ENCODE assay signal across 1 cellular context in the genomic region with DNA sequence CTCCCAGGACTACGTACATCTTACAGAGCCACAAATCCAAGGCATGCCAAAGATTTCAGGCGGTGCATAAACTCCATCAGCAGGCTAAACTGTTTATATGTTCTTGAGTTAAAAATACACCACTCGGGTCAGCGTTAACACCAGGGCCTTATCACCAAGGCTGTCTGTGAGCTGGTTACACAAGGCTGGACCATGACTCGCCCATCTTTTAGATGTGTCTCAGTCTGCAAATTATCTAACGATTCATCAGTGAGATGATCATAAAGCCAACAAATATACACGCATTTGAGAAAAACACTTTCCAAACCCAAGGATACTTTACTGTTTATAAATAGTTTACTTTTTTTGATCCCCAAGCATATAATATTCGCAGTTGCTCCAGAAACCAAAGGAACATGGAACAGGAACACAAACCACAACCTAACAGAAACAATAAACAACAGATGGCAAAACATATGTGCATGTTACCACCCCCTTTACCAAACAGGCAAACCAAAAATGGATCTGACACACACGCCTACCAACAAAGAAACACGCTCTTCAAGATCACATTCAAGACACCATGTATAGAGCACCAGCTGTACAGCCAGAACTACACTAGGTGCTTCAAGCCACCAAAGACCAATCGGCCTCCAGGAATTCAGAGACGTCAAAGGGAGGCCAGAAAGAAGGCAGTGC.
TF ChIP-seq lines count a peak whose summit lies in the region.

No MANE protein-coding gene starts in this region.

TF ChIP-seq in H1, 55 proteins besides CTCF, POLR2A, EP300 and RAD21 (continued from another document):
- TF ChIP-seq, protein P1, sequence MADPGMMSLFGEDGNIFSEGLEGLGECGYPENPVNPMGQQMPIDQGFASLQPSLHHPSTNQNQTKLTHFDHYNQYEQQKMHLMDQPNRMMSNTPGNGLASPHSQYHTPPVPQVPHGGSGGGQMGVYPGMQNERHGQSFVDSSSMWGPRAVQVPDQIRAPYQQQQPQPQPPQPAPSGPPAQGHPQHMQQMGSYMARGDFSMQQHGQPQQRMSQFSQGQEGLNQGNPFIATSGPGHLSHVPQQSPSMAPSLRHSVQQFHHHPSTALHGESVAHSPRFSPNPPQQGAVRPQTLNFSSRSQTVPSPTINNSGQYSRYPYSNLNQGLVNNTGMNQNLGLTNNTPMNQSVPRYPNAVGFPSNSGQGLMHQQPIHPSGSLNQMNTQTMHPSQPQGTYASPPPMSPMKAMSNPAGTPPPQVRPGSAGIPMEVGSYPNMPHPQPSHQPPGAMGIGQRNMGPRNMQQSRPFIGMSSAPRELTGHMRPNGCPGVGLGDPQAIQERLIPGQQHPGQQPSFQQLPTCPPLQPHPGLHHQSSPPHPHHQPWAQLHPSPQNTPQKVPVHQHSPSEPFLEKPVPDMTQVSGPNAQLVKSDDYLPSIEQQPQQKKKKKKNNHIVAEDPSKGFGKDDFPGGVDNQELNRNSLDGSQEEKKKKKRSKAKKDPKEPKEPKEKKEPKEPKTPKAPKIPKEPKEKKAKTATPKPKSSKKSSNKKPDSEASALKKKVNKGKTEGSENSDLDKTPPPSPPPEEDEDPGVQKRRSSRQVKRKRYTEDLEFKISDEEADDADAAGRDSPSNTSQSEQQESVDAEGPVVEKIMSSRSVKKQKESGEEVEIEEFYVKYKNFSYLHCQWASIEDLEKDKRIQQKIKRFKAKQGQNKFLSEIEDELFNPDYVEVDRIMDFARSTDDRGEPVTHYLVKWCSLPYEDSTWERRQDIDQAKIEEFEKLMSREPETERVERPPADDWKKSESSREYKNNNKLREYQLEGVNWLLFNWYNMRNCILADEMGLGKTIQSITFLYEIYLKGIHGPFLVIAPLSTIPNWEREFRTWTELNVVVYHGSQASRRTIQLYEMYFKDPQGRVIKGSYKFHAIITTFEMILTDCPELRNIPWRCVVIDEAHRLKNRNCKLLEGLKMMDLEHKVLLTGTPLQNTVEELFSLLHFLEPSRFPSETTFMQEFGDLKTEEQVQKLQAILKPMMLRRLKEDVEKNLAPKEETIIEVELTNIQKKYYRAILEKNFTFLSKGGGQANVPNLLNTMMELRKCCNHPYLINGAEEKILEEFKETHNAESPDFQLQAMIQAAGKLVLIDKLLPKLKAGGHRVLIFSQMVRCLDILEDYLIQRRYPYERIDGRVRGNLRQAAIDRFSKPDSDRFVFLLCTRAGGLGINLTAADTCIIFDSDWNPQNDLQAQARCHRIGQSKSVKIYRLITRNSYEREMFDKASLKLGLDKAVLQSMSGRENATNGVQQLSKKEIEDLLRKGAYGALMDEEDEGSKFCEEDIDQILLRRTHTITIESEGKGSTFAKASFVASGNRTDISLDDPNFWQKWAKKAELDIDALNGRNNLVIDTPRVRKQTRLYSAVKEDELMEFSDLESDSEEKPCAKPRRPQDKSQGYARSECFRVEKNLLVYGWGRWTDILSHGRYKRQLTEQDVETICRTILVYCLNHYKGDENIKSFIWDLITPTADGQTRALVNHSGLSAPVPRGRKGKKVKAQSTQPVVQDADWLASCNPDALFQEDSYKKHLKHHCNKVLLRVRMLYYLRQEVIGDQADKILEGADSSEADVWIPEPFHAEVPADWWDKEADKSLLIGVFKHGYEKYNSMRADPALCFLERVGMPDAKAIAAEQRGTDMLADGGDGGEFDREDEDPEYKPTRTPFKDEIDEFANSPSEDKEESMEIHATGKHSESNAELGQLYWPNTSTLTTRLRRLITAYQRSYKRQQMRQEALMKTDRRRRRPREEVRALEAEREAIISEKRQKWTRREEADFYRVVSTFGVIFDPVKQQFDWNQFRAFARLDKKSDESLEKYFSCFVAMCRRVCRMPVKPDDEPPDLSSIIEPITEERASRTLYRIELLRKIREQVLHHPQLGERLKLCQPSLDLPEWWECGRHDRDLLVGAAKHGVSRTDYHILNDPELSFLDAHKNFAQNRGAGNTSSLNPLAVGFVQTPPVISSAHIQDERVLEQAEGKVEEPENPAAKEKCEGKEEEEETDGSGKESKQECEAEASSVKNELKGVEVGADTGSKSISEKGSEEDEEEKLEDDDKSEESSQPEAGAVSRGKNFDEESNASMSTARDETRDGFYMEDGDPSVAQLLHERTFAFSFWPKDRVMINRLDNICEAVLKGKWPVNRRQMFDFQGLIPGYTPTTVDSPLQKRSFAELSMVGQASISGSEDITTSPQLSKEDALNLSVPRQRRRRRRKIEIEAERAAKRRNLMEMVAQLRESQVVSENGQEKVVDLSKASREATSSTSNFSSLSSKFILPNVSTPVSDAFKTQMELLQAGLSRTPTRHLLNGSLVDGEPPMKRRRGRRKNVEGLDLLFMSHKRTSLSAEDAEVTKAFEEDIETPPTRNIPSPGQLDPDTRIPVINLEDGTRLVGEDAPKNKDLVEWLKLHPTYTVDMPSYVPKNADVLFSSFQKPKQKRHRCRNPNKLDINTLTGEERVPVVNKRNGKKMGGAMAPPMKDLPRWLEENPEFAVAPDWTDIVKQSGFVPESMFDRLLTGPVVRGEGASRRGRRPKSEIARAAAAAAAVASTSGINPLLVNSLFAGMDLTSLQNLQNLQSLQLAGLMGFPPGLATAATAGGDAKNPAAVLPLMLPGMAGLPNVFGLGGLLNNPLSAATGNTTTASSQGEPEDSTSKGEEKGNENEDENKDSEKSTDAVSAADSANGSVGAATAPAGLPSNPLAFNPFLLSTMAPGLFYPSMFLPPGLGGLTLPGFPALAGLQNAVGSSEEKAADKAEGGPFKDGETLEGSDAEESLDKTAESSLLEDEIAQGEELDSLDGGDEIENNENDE (IDR thresholded peaks at IDR 0.05; ENCODE audit: insufficient replicate concordance, low read length) = no peak
- no peak for TF ChIP-seq KDM1A (IDR thresholded peaks at IDR 0.05; ENCODE audit: borderline replicate concordance, low read length)
- TF ChIP-seq SRF (IDR thresholded peaks at IDR 0.05; ENCODE audit: low read depth, low read length) = no peak
- no peak for TF ChIP-seq ASH2L (IDR thresholded peaks at IDR 0.05; ENCODE audit: low read length)
- TF ChIP-seq MAFK (IDR thresholded peaks at IDR 0.05; ENCODE audit: low read depth, low read length) = no peak
- no peak for TF ChIP-seq RBBP5 (IDR thresholded peaks at IDR 0.05; ENCODE audit: borderline replicate concordance, low read depth, low read length)
- TF ChIP-seq POU5F1 (IDR thresholded peaks at IDR 0.05; ENCODE audit: low read depth, low read length) = no peak
- no peak for TF ChIP-seq TAF7 (optimal IDR thresholded peaks at IDR 0.05; ENCODE audit: borderline replicate concordance, low read depth, low read length)
- TF ChIP-seq KDM4A (IDR thresholded peaks at IDR 0.05; ENCODE audit: low read depth, low read length, severe bottlenecking) = no peak
- TF ChIP-seq FOSL1 (IDR thresholded peaks at IDR 0.05; ENCODE audit: insufficient read depth, low read depth, low read length) = no peak
- no peak for TF ChIP-seq ZNF274 (IDR thresholded peaks at IDR 0.05; ENCODE audit: borderline replicate concordance, extremely low read depth, low read length)
- TF ChIP-seq, protein P2, sequence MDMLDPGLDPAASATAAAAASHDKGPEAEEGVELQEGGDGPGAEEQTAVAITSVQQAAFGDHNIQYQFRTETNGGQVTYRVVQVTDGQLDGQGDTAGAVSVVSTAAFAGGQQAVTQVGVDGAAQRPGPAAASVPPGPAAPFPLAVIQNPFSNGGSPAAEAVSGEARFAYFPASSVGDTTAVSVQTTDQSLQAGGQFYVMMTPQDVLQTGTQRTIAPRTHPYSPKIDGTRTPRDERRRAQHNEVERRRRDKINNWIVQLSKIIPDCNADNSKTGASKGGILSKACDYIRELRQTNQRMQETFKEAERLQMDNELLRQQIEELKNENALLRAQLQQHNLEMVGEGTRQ (IDR thresholded peaks at IDR 0.05; ENCODE audit: low read length) = no peak
- no peak for TF ChIP-seq SAP30 (IDR thresholded peaks at IDR 0.05; ENCODE audit: insufficient read depth, insufficient replicate concordance, low read length)
- TF ChIP-seq SIX5 (IDR thresholded peaks at IDR 0.05; ENCODE audit: low read depth, low read length) = no peak
- TF ChIP-seq, protein P3, sequence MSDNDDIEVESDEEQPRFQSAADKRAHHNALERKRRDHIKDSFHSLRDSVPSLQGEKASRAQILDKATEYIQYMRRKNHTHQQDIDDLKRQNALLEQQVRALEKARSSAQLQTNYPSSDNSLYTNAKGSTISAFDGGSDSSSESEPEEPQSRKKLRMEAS (IDR thresholded peaks at IDR 0.05) = no peak
- TF ChIP-seq YY1 (IDR thresholded peaks at IDR 0.05; ENCODE audit: low read depth, low read length) = no peak
